Comparison of ENCODE assay signal across 8 cellular contexts in genomic region chr4:120066182-120066524, GRCh38. TPM values are rescaled to one million over a fixed set of nuclear protein-coding genes. Genes with fewer than 3 reads are reported as not detected.
DNase-seq lines count a peak whose midpoint lies in the region; ATAC-seq and TF ChIP-seq lines count a peak whose summit lies in the region.

No MANE protein-coding gene starts in this region.

- H3K4me2 ChIP-seq in OCI-LY7 (ENCODE audit: low read length): peak overlapping the region; percentile 80

- DNase-seq in GM06990 (ENCODE audit: extremely low read depth, insufficient read length): no peak
- DNase-seq in H7: no peak
- peak; percentile 88 for DNase-seq in OCI-LY7 (ENCODE audit: low spot score)
- DNase-seq in chondrocyte (ENCODE audit: low spot score): no peak
- DNase-seq in LoVo (ENCODE audit: low spot score): no peak

- ATAC-seq in GM18867 (IDR thresholded peaks at IDR 0.05; ENCODE audit: unreplicated experiment): no peak
- no peak for ATAC-seq in HG02884 (IDR thresholded peaks at IDR 0.05; ENCODE audit: unreplicated experiment)

- peaks cover 60% of the 10 kb centered on the region for H3K4me1 ChIP-seq in OCI-LY7 (ENCODE audit: insufficient read depth, low read length, poor library complexity, severe bottlenecking)

- H3K9me2 ChIP-seq in OCI-LY7 (ENCODE audit: insufficient read depth, low read length): no peaks in the 10 kb centered on the region

- no peaks in the 10 kb centered on the region for H3K27me3 Mint-ChIP-seq in chondrocyte (ENCODE audit: low read depth)
- H3K27me3 Mint-ChIP-seq in nephron (ENCODE audit: low read depth): no peaks in the 10 kb centered on the region

- peaks cover 80% of the 10 kb centered on the region for H3K79me2 ChIP-seq in OCI-LY7 (ENCODE audit: insufficient read depth, low read depth, low read length)

- H3K4me1 Mint-ChIP-seq in chondrocyte (ENCODE audit: low read depth) (peaks cover 51% of the 10 kb centered on the region), nephron (peaks cover 58% of the 10 kb centered on the region)

- H3K36me3 ChIP-seq in GM06990 (ENCODE audit: control insufficient read depth, insufficient read depth, low read length) (no peaks in the 10 kb centered on the region), H7 (replicated peaks; ENCODE audit: control insufficient read depth, insufficient read depth, low read length) (peaks cover 11% of the 10 kb centered on the region), OCI-LY7 (ENCODE audit: insufficient read depth, low read length) (peaks cover 48% of the 10 kb centered on the region)

- peaks cover 38% of the 10 kb centered on the region for H4K20me1 ChIP-seq in OCI-LY7 (ENCODE audit: insufficient read depth, low read length)

- H3K27ac ChIP-seq in OCI-LY7 (ENCODE audit: low read depth, low read length, poor library complexity, severe bottlenecking): peak overlapping the region; percentile 92

- H3K36me3 Mint-ChIP-seq in chondrocyte (ENCODE audit: low read depth): no peaks in the 10 kb centered on the region
- H3K36me3 Mint-ChIP-seq in nephron (ENCODE audit: low read depth): peaks cover 5% of the 10 kb centered on the region

- TSS peak; percentile 58 for BruUV-seq in OCI-LY7 (replicated peaks; lab: Mats Ljungman, UMichigan)

- TF ChIP-seq CTCF in GM06990 (IDR thresholded peaks at IDR 0.05; ENCODE audit: insufficient read depth, low read length, poor library complexity, severe bottlenecking) (no peak), OCI-LY7 (conservative IDR thresholded peaks at IDR 0.05; ENCODE audit: low read length) (no peak), chondrocyte (IDR thresholded peaks at IDR 0.05) (no peak), nephron (IDR thresholded peaks at IDR 0.05; ENCODE audit: unreplicated experiment in 3 of 3) (no peak)

- no peaks in the 10 kb centered on the region for H3K9me3 Mint-ChIP-seq in chondrocyte (ENCODE audit: low read depth)
- no peaks in the 10 kb centered on the region for H3K9me3 Mint-ChIP-seq in nephron

- peak overlapping the region; percentile 29; the same call in 1 of the 2 replicates for H2AFZ ChIP-seq in OCI-LY7 (ENCODE audit: low read length)

- peak overlapping the region; percentile 98 for H3K27ac Mint-ChIP-seq in chondrocyte (ENCODE audit: unreplicated experiment)
- peak overlapping the region; percentile 93 to 96 (median 94) for H3K27ac Mint-ChIP-seq in nephron

- peak overlapping the region; percentile 95 for H3K4me3 Mint-ChIP-seq in chondrocyte (ENCODE audit: unreplicated experiment)
- H3K4me3 Mint-ChIP-seq in nephron: peak overlapping the region; percentile 92 to 94 (median 94)

- intact Hi-C loops in OCI-LY7 (cut with micrococcal nuclease; ENCODE audit: unreplicated experiment): loop anchor here (1.0 kb wide), 1 partner anchor 65 kb away; no protein-coding TSS in a partner anchor

- H3K27me3 ChIP-seq in GM06990 (replicated peaks; ENCODE audit: control insufficient read depth, insufficient read depth, low read length): no peaks in the 10 kb centered on the region
- no peaks in the 10 kb centered on the region for H3K27me3 ChIP-seq in H7 (ENCODE audit: control insufficient read depth, insufficient read depth, low read length)

- H3K9me3 ChIP-seq in OCI-LY7 (ENCODE audit: low read length): no peaks in the 10 kb centered on the region

- POLR2A ChIA-PET in OCI-LY7 (lab: Charles Lee): interaction anchor here (0.6 to 1.9 kb wide), 8 partner anchors 10 to 699 kb away, joined by 3 to 12 read pairs (median 4); no protein-coding TSS in a partner anchor

- peak overlapping the region; percentile 88 for H3K4me3 ChIP-seq in GM06990 (replicated peaks; ENCODE audit: low read depth, low read length)
- H3K4me3 ChIP-seq in H7 (ENCODE audit: insufficient read depth, low read depth, low read length): peak overlapping the region; percentile 86
- peak overlapping the region; percentile 85 for H3K4me3 ChIP-seq in OCI-LY7 (ENCODE audit: low read depth, low read length, poor library complexity, severe bottlenecking)

- CTCF ChIA-PET in OCI-LY7 (lab: Charles Lee; ENCODE audit: unreplicated experiment): interaction anchor here (1.0 kb wide), 1 partner anchor 10 kb away, joined by 3 read pairs; no protein-coding TSS in a partner anchor

RNA-seq across cellular contexts. Expression of gene MAD2L1, which starts 0.5 kb away (rescaled TPM):
- 142 and 159 TPM in 2 replicates for total RNA-seq in H7 (2014; rRNA removed; shearing (Covaris generic))
- 69.3 and 109 TPM in 2 replicates for total RNA-seq in OCI-LY7 (2014; rRNA removed; shearing (Covaris generic))
- total RNA-seq in OCI-LY7 (2022): 112 TPM in 2 replicates
- 7.7 to 9.8 TPM (median 9.4 TPM) in 3 replicates for total RNA-seq in chondrocyte
